21 cellular contexts compared by ENCODE assay signal in the genomic region with DNA sequence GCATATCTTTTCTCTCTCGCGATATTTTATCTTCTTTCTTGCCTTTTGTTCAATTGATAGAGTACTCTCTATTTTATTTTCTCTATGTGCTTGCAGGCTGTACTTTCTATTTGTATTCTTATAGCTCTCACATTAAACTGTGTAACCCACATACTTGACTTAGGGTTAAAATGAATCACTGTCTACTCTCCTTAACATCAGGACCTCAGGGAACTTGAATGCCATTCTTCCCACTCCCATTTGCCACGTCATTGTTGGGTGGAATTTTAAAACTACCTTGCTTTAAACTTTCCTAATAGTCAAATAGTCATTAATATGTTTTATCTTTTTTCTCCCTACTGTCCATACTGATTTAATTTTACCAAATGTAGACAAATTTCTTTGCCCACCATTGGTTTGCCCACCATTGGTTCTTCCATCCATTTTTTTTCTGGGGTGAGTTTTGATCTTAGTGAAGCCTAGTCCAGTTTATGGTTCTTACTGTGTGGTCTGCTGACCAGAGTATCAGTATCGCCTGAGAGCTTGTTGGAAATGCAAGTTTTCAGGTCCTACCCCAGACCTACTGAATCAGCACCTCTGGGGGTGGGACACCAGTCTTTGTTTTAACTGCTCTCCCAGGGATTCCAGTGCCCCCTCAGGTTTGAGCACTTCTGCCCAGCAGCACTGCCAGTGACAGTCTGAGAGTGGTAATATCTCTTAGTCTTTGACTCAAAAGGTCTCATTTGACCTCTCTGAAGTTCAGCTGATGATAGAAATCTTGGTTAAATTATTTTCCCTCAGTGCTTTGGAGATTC.
DNase-seq lines count a peak whose midpoint lies in the region; TF ChIP-seq lines count a peak whose summit lies in the region.
"Had no signal": no experiment of that assay in that cellular context is flagged by ENCODE, and none has a peak within 500 bp of the region (broad histone marks: within the 10 kb centered on the region; RNA-seq: fewer than 3 reads in every experiment).

No MANE protein-coding gene starts in this region.

- TF ChIP-seq CTCF in chondrocyte (IDR thresholded peaks at IDR 0.05) (no peak), neural cell (IDR thresholded peaks at IDR 0.05; ENCODE audit: poor library complexity, severe bottlenecking) (no peak)

- no peaks in the 10 kb centered on the region for H3K27me3 Mint-ChIP-seq in chondrocyte (ENCODE audit: low read depth)
- peaks cover 11% of the 10 kb centered on the region for H3K27me3 Mint-ChIP-seq in activated T-helper 2 cell treated with anti-CD3 and anti-CD28 coated beads, Interferon-gamma antibody, Interleukin-2, Interleukin-4, amounts not matched to agents 10 μg/mL and 5 μg/mL and 100 μg/mL, durations not matched to agents 14 hours and 24 hours and 36 hours (ENCODE audit: low read depth)
- H3K27me3 Mint-ChIP-seq: CD4-positive, alpha-beta memory T cell; stimulated activated naive B cell treated with anti-CD40 and anti-IgM and Interleukin-4, amounts not matched to agents 10 μg/mL and 1 μg/mL and 100 μg/mL, for 72 hours had no signal

- no peak overlapping the region for H3K9ac ChIP-seq in neural cell (ENCODE audit: low read length)
- H3K9ac ChIP-seq: neural progenitor cell had no signal

- H3K9me3 Mint-ChIP-seq in chondrocyte (ENCODE audit: low read depth) = no peaks in the 10 kb centered on the region
- no peaks in the 10 kb centered on the region for H3K9me3 Mint-ChIP-seq in activated T-helper 2 cell treated with anti-CD3 and anti-CD28 coated beads, Interferon-gamma antibody, Interleukin-2, Interleukin-4, amounts not matched to agents 10 μg/mL and 5 μg/mL and 100 μg/mL, durations not matched to agents 14 hours and 24 hours and 36 hours
- H3K9me3 Mint-ChIP-seq: activated naive CD8-positive, alpha-beta T cell treated with anti-CD3 and anti-CD28 coated beads, Interleukin-2, amount 10 ng/mL, durations not matched to agents 7 days and 5 days; CD4-positive, alpha-beta memory T cell; neural progenitor cell; stimulated activated naive B cell treated with anti-CD40 and anti-IgM and Interleukin-4, amounts not matched to agents 10 μg/mL and 1 μg/mL and 100 μg/mL, for 72 hours had no signal

- H3K4me3 Mint-ChIP-seq in chondrocyte (ENCODE audit: unreplicated experiment) = no peak overlapping the region
- H3K4me3 Mint-ChIP-seq in activated T-helper 2 cell treated with anti-CD3 and anti-CD28 coated beads, Interferon-gamma antibody, Interleukin-2, Interleukin-4, amounts not matched to agents 10 μg/mL and 5 μg/mL and 100 μg/mL, durations not matched to agents 14 hours and 24 hours and 36 hours (ENCODE audit: low read depth) = no peak overlapping the region
- H3K4me3 Mint-ChIP-seq: activated CD8-positive, alpha-beta T cell treated with anti-CD3 and anti-CD28 coated beads, Interleukin-2, amount 10 ng/mL, durations not matched to agents 7 days and 5 days; activated naive CD8-positive, alpha-beta T cell treated with anti-CD3 and anti-CD28 coated beads, Interleukin-2, amount 10 ng/mL, durations not matched to agents 7 days and 5 days; CD4-positive, alpha-beta memory T cell; neural progenitor cell; stimulated activated naive B cell treated with anti-CD40 and anti-IgM and Interleukin-4, amounts not matched to agents 10 μg/mL and 1 μg/mL and 100 μg/mL, for 72 hours had no signal

- no peak overlapping the region for H2AFZ ChIP-seq in neural cell (ENCODE audit: low read depth, low read length)
- H2AFZ ChIP-seq: neural progenitor cell had no signal

- no peak overlapping the region for H3K4me2 ChIP-seq in neural cell (ENCODE audit: low read length)
- H3K4me2 ChIP-seq: neural progenitor cell had no signal

- DNase-seq in EH (ENCODE audit: low read depth) (peak; percentile 58), M059J (ENCODE audit: low read depth) (peak; percentile 77), chondrocyte (ENCODE audit: low spot score) (no peak), head of caudate nucleus (no peak), T-helper 9 cell (no peak)
- DNase-seq in activated T-helper 2 cell treated with anti-CD3 and anti-CD28 coated beads, Interferon-gamma antibody, Interleukin-2, Interleukin-4, amounts not matched to agents 10 μg/mL and 5 μg/mL and 100 μg/mL, durations not matched to agents 14 hours and 24 hours and 36 hours (ENCODE audit: low spot score) = no peak
- DNase-seq in stimulated activated CD8-positive, alpha-beta memory T cell treated with anti-CD3 and anti-CD28 coated beads, Interleukin-4, amount 100 ng/mL, for 48 hours = no peak
- DNase-seq: activated CD8-positive, alpha-beta T cell treated with anti-CD3 and anti-CD28 coated beads, Interleukin-2, amount 10 ng/mL, durations not matched to agents 7 days and 5 days; activated naive CD8-positive, alpha-beta T cell treated with anti-CD3 and anti-CD28 coated beads, Interleukin-2, amount 10 ng/mL, durations not matched to agents 7 days and 5 days; CD4-positive, alpha-beta memory T cell; central memory CD4-positive, alpha-beta T cell; DMS53; effector memory CD4-positive, alpha-beta T cell; NCI-H2029 treated with DMSO at 0.1 percent for 48 hours; NCI-H446 treated with DMSO at 0.1 percent for 48 hours; retina; SHP77; stimulated activated CD4-positive, alpha-beta T cell treated with anti-CD3 and anti-CD28 coated beads, Interleukin-15, amount 100 ng/mL, for 24 hours; stimulated activated naive B cell treated with anti-CD40 and anti-IgM and Interleukin-4, amounts not matched to agents 10 μg/mL and 1 μg/mL and 100 μg/mL, for 72 hours had no signal

- peaks cover 3% of the 10 kb centered on the region for H3K36me3 ChIP-seq in neural cell (ENCODE audit: insufficient read depth, low read length)

- peak overlapping the region; percentile 1 for H3K27ac Mint-ChIP-seq in chondrocyte (ENCODE audit: unreplicated experiment)
- H3K27ac Mint-ChIP-seq in activated T-helper 2 cell treated with anti-CD3 and anti-CD28 coated beads, Interferon-gamma antibody, Interleukin-2, Interleukin-4, amounts not matched to agents 10 μg/mL and 5 μg/mL and 100 μg/mL, durations not matched to agents 14 hours and 24 hours and 36 hours = no peak overlapping the region
- H3K27ac Mint-ChIP-seq: activated CD8-positive, alpha-beta T cell treated with anti-CD3 and anti-CD28 coated beads, Interleukin-2, amount 10 ng/mL, durations not matched to agents 7 days and 5 days; activated naive CD8-positive, alpha-beta T cell treated with anti-CD3 and anti-CD28 coated beads, Interleukin-2, amount 10 ng/mL, durations not matched to agents 7 days and 5 days; CD4-positive, alpha-beta memory T cell; neural progenitor cell; stimulated activated naive B cell treated with anti-CD40 and anti-IgM and Interleukin-4, amounts not matched to agents 10 μg/mL and 1 μg/mL and 100 μg/mL, for 72 hours had no signal

- no peaks in the 10 kb centered on the region for H3K79me2 ChIP-seq in neural cell (replicated peaks; ENCODE audit: insufficient read depth, low read length)

- no peaks in the 10 kb centered on the region for H3K9me3 ChIP-seq in neural cell (ENCODE audit: low read length)

- TF ChIP-seq RAD21 in neural cell (conservative IDR thresholded peaks at IDR 0.05) = no peak

- TF ChIP-seq EP300 in neural cell (conservative IDR thresholded peaks at IDR 0.05; ENCODE audit: poor library complexity, severe bottlenecking) = no peak

- intact Hi-C loops in head of caudate nucleus (cut with DNase I) = no loop called here
- intact Hi-C loops in activated T-helper 2 cell treated with anti-CD3 and anti-CD28 coated beads, Interferon-gamma antibody, Interleukin-2, Interleukin-4, amounts not matched to agents 10 μg/mL and 5 μg/mL and 100 μg/mL, durations not matched to agents 14 hours and 24 hours and 36 hours (cut with micrococcal nuclease) = no loop called here

- H3K27ac ChIP-seq in neural cell (ENCODE audit: low read length) = peak overlapping the region; percentile 14
- H3K27ac ChIP-seq: neural progenitor cell had no signal

- H3K27me3 ChIP-seq in neural cell (ENCODE audit: insufficient read depth, low read depth, low read length) = no peaks in the 10 kb centered on the region
- H3K27me3 ChIP-seq: neural progenitor cell had no signal

- no peak overlapping the region for H3K4me3 ChIP-seq in neural cell (ENCODE audit: low read length)
- H3K4me3 ChIP-seq: neural progenitor cell had no signal

- H4K20me1 ChIP-seq in neural cell (ENCODE audit: insufficient read depth) = no peaks in the 10 kb centered on the region

- H3F3A ChIP-seq in neural cell (ENCODE audit: insufficient read depth, low read length, poor library complexity, severe bottlenecking) = no peaks in the 10 kb centered on the region

- no peaks in the 10 kb centered on the region for H3K36me3 Mint-ChIP-seq in chondrocyte (ENCODE audit: low read depth)
- no peaks in the 10 kb centered on the region for H3K36me3 Mint-ChIP-seq in activated T-helper 2 cell treated with anti-CD3 and anti-CD28 coated beads, Interferon-gamma antibody, Interleukin-2, Interleukin-4, amounts not matched to agents 10 μg/mL and 5 μg/mL and 100 μg/mL, durations not matched to agents 14 hours and 24 hours and 36 hours (ENCODE audit: low read depth)
- H3K36me3 Mint-ChIP-seq: activated naive CD8-positive, alpha-beta T cell treated with anti-CD3 and anti-CD28 coated beads, Interleukin-2, amount 10 ng/mL, durations not matched to agents 7 days and 5 days; CD4-positive, alpha-beta memory T cell had no signal

- no peaks in the 10 kb centered on the region for H3K9me2 ChIP-seq in neural cell (ENCODE audit: insufficient read depth, low read length)

- peaks cover 49% of the 10 kb centered on the region for H3K4me1 Mint-ChIP-seq in chondrocyte (ENCODE audit: low read depth)
- peaks cover 2% of the 10 kb centered on the region for H3K4me1 Mint-ChIP-seq in activated T-helper 2 cell treated with anti-CD3 and anti-CD28 coated beads, Interferon-gamma antibody, Interleukin-2, Interleukin-4, amounts not matched to agents 10 μg/mL and 5 μg/mL and 100 μg/mL, durations not matched to agents 14 hours and 24 hours and 36 hours (ENCODE audit: low read depth)
- H3K4me1 Mint-ChIP-seq: activated naive CD8-positive, alpha-beta T cell treated with anti-CD3 and anti-CD28 coated beads, Interleukin-2, amount 10 ng/mL, durations not matched to agents 7 days and 5 days; CD4-positive, alpha-beta memory T cell; stimulated activated naive B cell treated with anti-CD40 and anti-IgM and Interleukin-4, amounts not matched to agents 10 μg/mL and 1 μg/mL and 100 μg/mL, for 72 hours had no signal

Comparison
In these comparisons a context has a peak if more than half of its experiments do, and no peak if none do; other contexts are left out.
1. DNase-seq: peak in EH (single experiment) and M059J (single experiment); none in chondrocyte (single experiment), head of caudate nucleus (0 of 42), T-helper 9 cell (single experiment), activated T-helper 2 cell treated with anti-CD3 and anti-CD28 coated beads, Interferon-gamma antibody, Interleukin-2, Interleukin-4, amounts not matched to agents 10 μg/mL and 5 μg/mL and 100 μg/mL, durations not matched to agents 14 hours and 24 hours and 36 hours (single experiment) and stimulated activated CD8-positive, alpha-beta memory T cell treated with anti-CD3 and anti-CD28 coated beads, Interleukin-4, amount 100 ng/mL, for 48 hours (single experiment).